ENCODE assay signal across 5 cellular contexts in genomic region chr6:32873947-32874346, GRCh38. TPM values are rescaled to one million over a fixed set of nuclear protein-coding genes. Genes with fewer than 3 reads are reported as not detected.
"Had no signal": no experiment of that assay in that cellular context is flagged by ENCODE, and none has a peak within 500 bp of the region (broad histone marks: within the 10 kb centered on the region; RNA-seq: fewer than 3 reads in every experiment).

No MANE protein-coding gene starts in this region.

RNA-seq across cellular contexts. Expression of gene HLA-DOB, which starts 57.1 kb away (rescaled TPM):
- total RNA-seq: Right ventricle myocardium inferior, Right ventricle myocardium superior, RPMI7951, SK-MEL-5 had no signal
- polyA plus RNA-seq: SK-N-SH had no signal
